16 cellular contexts compared by ENCODE assay signal in genomic region chr11:8403310-8403709, GRCh38.
DNase-seq lines count a peak whose midpoint lies in the region; ATAC-seq, FAIRE-seq and TF ChIP-seq lines count a peak whose summit lies in the region.
"Had no signal": no experiment of that assay in that cellular context is flagged by ENCODE, and none has a peak within 500 bp of the region (broad histone marks: within the 10 kb centered on the region; RNA-seq: fewer than 3 reads in every experiment).

No MANE protein-coding gene starts in this region.

- H3K4me1 ChIP-seq in Karpas-422 (ENCODE audit: low read length): no peaks in the 10 kb centered on the region
- H3K4me1 ChIP-seq in K562 (replicated peaks in 1 of 2; ENCODE audit: control insufficient read depth in 2 of 2, insufficient read depth in 2 of 2, low read length in 2 of 2): no peaks in the 10 kb centered on the region
- H3K4me1 ChIP-seq in testis: no peaks in the 10 kb centered on the region
- H3K4me1 ChIP-seq: colonic mucosa had no signal

- H3K27me3 ChIP-seq in Karpas-422 (ENCODE audit: low read length) (no peaks in the 10 kb centered on the region), K562 (ENCODE audit: control insufficient read depth in 2 of 2, insufficient read depth in 2 of 2, low read length in 2 of 2) (no peaks in the 10 kb centered on the region), testis (no peaks in the 10 kb centered on the region)
- H3K27me3 ChIP-seq: colonic mucosa had no signal

- H2AFZ ChIP-seq in Karpas-422 (ENCODE audit: low read length) (no peak overlapping the region), K562 (ENCODE audit: low read depth, low read length) (no peak overlapping the region)

- TF ChIP-seq CTCF in K562 (IDR thresholded peaks at IDR 0.05 in 2 of 3, conservative IDR thresholded peaks at IDR 0.05 in 1 of 3; ENCODE audit: insufficient read depth in 2 of 3, low read depth in 1 of 3, low read length in 3 of 3): no peak
- TF ChIP-seq CTCF in testis (IDR thresholded peaks at IDR 0.05): no peak

- no peaks in the 10 kb centered on the region for H3K79me2 ChIP-seq in Karpas-422 (ENCODE audit: low read length)
- H3K79me2 ChIP-seq in K562 (ENCODE audit: control insufficient read depth, insufficient read depth, low read length): no peaks in the 10 kb centered on the region

- DNase-seq in EL (peak; percentile 13), Karpas-422 (peak; percentile 46), K562 (ENCODE audit: extremely low read depth in 1 of 4, low spot score in 3 of 4) (no peak), kidney glomerular epithelial cell (lab: John Stamatoyannopoulos, UW) (peak; percentile 1), substantia nigra (lab: John Stamatoyannopoulos, UW) (no peak), DMS79 (lab: John Stamatoyannopoulos, UW) (no peak), testis (no peak)
- DNase-seq: activated CD8-positive, alpha-beta T cell treated with anti-CD3 and anti-CD28 coated beads, Interleukin-2, amount 10 ng/mL, durations not matched to agents 7 days and 5 days; colonic mucosa; GDM1; NCI-H1105 treated with DMSO at 0.1 percent for 48 hours; NCI-H2171; stimulated activated CD4-positive, alpha-beta T cell treated with anti-CD3 and anti-CD28 coated beads, Interleukin-4, amount 100 ng/mL, for 1 hour; T-helper 1 cell had no signal

- POLR2A ChIA-PET in K562 (lab: Yijun Ruan, JAX): no interaction called here

- no TSS peak for BruUV-seq in K562 (replicated peaks; lab: Mats Ljungman, UMichigan)

- 0% methylated on average over 1 of the region's 1 CpG for WGBS in K562 (ENCODE audit: insufficient coverage, low coverage, missing lambda C conversion rate)
- WGBS in testis, 2 donors: 29 to 36% methylated on average over 1 of the region's 1 CpG

- CTCF ChIA-PET in K562 (lab: Yijun Ruan, JAX; ENCODE audit: low intra/inter-chr PET ratio): no interaction called here

- H3K9ac ChIP-seq in Karpas-422 (ENCODE audit: low read length) (no peak overlapping the region), K562 (ENCODE audit: insufficient read depth in 1 of 2, low read depth in 2 of 2, low read length in 2 of 2) (no peak overlapping the region)

- H3K4me3 ChIP-seq in Karpas-422 (ENCODE audit: low read length): no peak overlapping the region
- no peak overlapping the region for H3K4me3 ChIP-seq in K562
- no peak overlapping the region for H3K4me3 ChIP-seq in testis
- H3K4me3 ChIP-seq: colonic mucosa had no signal

- FAIRE-seq in K562 (lab: Jason Lieb, UNC): no peak

- TF ChIP-seq POLR2A in K562 (conservative IDR thresholded peaks at IDR 0.05) (no peak), GM18505 (IDR thresholded peaks at IDR 0.05; ENCODE audit: borderline replicate concordance, extremely low read depth, insufficient read depth, insufficient read length) (no peak), testis (IDR thresholded peaks at IDR 0.05) (no peak)

- ATAC-seq in K562 (no peak), GM18505 (IDR thresholded peaks at IDR 0.05; ENCODE audit: unreplicated experiment) (no peak)
- ATAC-seq: activated CD8-positive, alpha-beta T cell treated with anti-CD3 and anti-CD28 coated beads, Interleukin-2, amount 10 ng/mL, durations not matched to agents 7 days and 5 days; WTC11 had no signal

- H3K27ac ChIP-seq in Karpas-422 (ENCODE audit: low read length) (no peak overlapping the region), K562 (ENCODE audit: extremely low read depth, low read depth, low read length) (no peak overlapping the region), substantia nigra (ENCODE audit: low read depth, low read length, poor library complexity, severe bottlenecking) (no peak overlapping the region), testis (no peak overlapping the region)
- H3K27ac ChIP-seq: colonic mucosa had no signal

- intact Hi-C loops in K562 (cut with micrococcal nuclease) (no loop called here), testis (cut with DNase I; ENCODE audit: low total_unique reads) (no loop called here)

- no peak for TF ChIP-seq EP300 in K562 (IDR thresholded peaks at IDR 0.05; ENCODE audit: low read length)

- H3K9me3 ChIP-seq in Karpas-422 (ENCODE audit: low read length) (peaks cover 4% of the 10 kb centered on the region; the same call in 1 of the 2 replicates), K562 (replicated peaks; ENCODE audit: control insufficient read depth, insufficient read depth, low read depth, low read length) (no peaks in the 10 kb centered on the region), testis (no peaks in the 10 kb centered on the region)
- H3K9me3 ChIP-seq: colonic mucosa had no signal

- H3K4me2 ChIP-seq in Karpas-422 (ENCODE audit: low read depth, low read length, poor library complexity, severe bottlenecking) (no peak overlapping the region), K562 (ENCODE audit: insufficient read depth, low read length) (no peak overlapping the region)

- in situ Hi-C loops in K562 (cut with MboI): no loop called here

- no peak for TF ChIP-seq RAD21 in K562 (CRISPR knock-in tag; conservative IDR thresholded peaks at IDR 0.05 in 1 of 2, IDR thresholded peaks at IDR 0.05 in 1 of 2)

- H3K36me3 ChIP-seq in Karpas-422 (ENCODE audit: insufficient read depth, low read length) (no peaks in the 10 kb centered on the region), K562 (ENCODE audit: control insufficient read depth, insufficient read depth, low read length) (no peaks in the 10 kb centered on the region), testis (ENCODE audit: low read depth, missing control alignments) (no peaks in the 10 kb centered on the region)
- H3K36me3 ChIP-seq: colonic mucosa had no signal

- H3K9me1 ChIP-seq in K562 (ENCODE audit: control insufficient read depth, insufficient read depth, low read length): no peaks in the 10 kb centered on the region

- H4K20me1 ChIP-seq in Karpas-422 (ENCODE audit: insufficient read depth, low read depth, low read length) (no peaks in the 10 kb centered on the region), K562 (replicated peaks; ENCODE audit: control insufficient read depth, insufficient read depth, low read length) (no peaks in the 10 kb centered on the region)

- no peaks in the 10 kb centered on the region for H3K9me2 ChIP-seq in Karpas-422 (replicated peaks; ENCODE audit: insufficient read depth, low read length)

TF ChIP-seq in K562, 482 proteins besides CTCF, POLR2A, EP300 and RAD21 (continues in another document):
- TF ChIP-seq E2F3 (CRISPR knock-in tag; IDR thresholded peaks at IDR 0.05): no peak
- TF ChIP-seq ZNF175 (CRISPR knock-in tag; IDR thresholded peaks at IDR 0.05; ENCODE audit: low read depth): no peak
- TF ChIP-seq ESRRA (IDR thresholded peaks at IDR 0.05; ENCODE audit: borderline replicate concordance, low read depth): no peak
- no peak for TF ChIP-seq ZNF23 (CRISPR knock-in tag; IDR thresholded peaks at IDR 0.05)
- TF ChIP-seq ARID1B (IDR thresholded peaks at IDR 0.05): no peak
- no peak for TF ChIP-seq HBP1 (CRISPR knock-in tag; IDR thresholded peaks at IDR 0.05)
- no peak for TF ChIP-seq TCF7 (IDR thresholded peaks at IDR 0.05; ENCODE audit: borderline replicate concordance)
- no peak for TF ChIP-seq ZBTB12 (CRISPR knock-in tag; IDR thresholded peaks at IDR 0.05)
- no peak for TF ChIP-seq BRD4 (IDR thresholded peaks at IDR 0.05)
- TF ChIP-seq SRSF3 (IDR thresholded peaks at IDR 0.05; ENCODE audit: insufficient read depth, low read length): no peak
- peak; percentile 85 for TF ChIP-seq EHMT2 (IDR thresholded peaks at IDR 0.05)
- no peak for TF ChIP-seq ZNF518B (CRISPR knock-in tag; IDR thresholded peaks at IDR 0.05)
- TF ChIP-seq ILK (tag; IDR thresholded peaks at IDR 0.05; ENCODE audit: borderline replicate concordance, low read depth): no peak

Comparison
In these comparisons a context has a peak if more than half of its experiments do, and no peak if none do; other contexts are left out.
1. DNase-seq: peak in EL (single experiment), Karpas-422 (single experiment) and kidney glomerular epithelial cell (single experiment); none in K562 (0 of 4), substantia nigra (0 of 49), DMS79 (single experiment) and testis (single experiment).